ENCODE assay signal across 8 cellular contexts in genomic region chr10:21526952-21527633, GRCh38. TPM values are rescaled to one million over a fixed set of nuclear protein-coding genes. Genes with fewer than 3 reads are reported as not detected.
A peak's percentile ranks its signal among the peaks of the same experiment; 100 is the strongest.
DNase-seq lines count a peak whose midpoint lies in the region; ATAC-seq and TF ChIP-seq lines count a peak whose summit lies in the region.

No MANE protein-coding gene starts in this region.

- WGBS in ectodermal cell, 2 experiments = 0 to 1% methylated on average over 67 of the region's 67 CpGs

- H3K27ac ChIP-seq in ectodermal cell (ENCODE audit: insufficient read depth, low read depth, low read length, poor library complexity, severe bottlenecking) = peak overlapping the region; percentile 99
- H3K27ac ChIP-seq in lower lobe of right lung = peak overlapping the region; percentile 96

- intact Hi-C loops in activated CD4-positive, alpha-beta T cell treated with anti-CD3 and anti-CD28 coated beads, Interleukin-2, amount 10 ng/mL, durations not matched to agents 24 days and 14 days (cut with micrococcal nuclease) = loop anchor here (1.0 to 10.0 kb wide), 4 partner anchors 9 to 908 kb away; partner anchors contain the start of gene BMI1
- intact Hi-C loops in lower lobe of right lung (cut with DNase I) = no loop called here

- H3K9me3 Mint-ChIP-seq in activated CD4-positive, alpha-beta T cell treated with anti-CD3 and anti-CD28 coated beads, Interleukin-2, amount 10 ng/mL, durations not matched to agents 24 days and 14 days = no peaks in the 10 kb centered on the region

- no peaks in the 10 kb centered on the region for H3K27me3 ChIP-seq in ectodermal cell (ENCODE audit: control insufficient read depth, insufficient read depth, low read length, poor library complexity, severe bottlenecking)
- H3K27me3 ChIP-seq in lower lobe of right lung (ENCODE audit: low read depth) = no peaks in the 10 kb centered on the region

- H3K4me3 ChIP-seq in ectodermal cell (ENCODE audit: insufficient read depth, low read depth, low read length) (peak overlapping the region; percentile 87), lower lobe of right lung (peak overlapping the region; percentile 82)

- H3K36me3 ChIP-seq in ectodermal cell (ENCODE audit: control insufficient read depth, insufficient read depth, low read length) (no peaks in the 10 kb centered on the region), lower lobe of right lung (no peaks in the 10 kb centered on the region)

- H3K9me3 ChIP-seq in ectodermal cell (ENCODE audit: control insufficient read depth, low read length) = no peaks in the 10 kb centered on the region
- no peaks in the 10 kb centered on the region for H3K9me3 ChIP-seq in lower lobe of right lung

- ATAC-seq in lower lobe of right lung = peak; percentile 65 to 79

- peaks cover 2% of the 10 kb centered on the region for H3K36me3 Mint-ChIP-seq in activated CD4-positive, alpha-beta T cell treated with anti-CD3 and anti-CD28 coated beads, Interleukin-2, amount 10 ng/mL, durations not matched to agents 24 days and 14 days (ENCODE audit: low read depth)

- H3K4me3 Mint-ChIP-seq in activated CD4-positive, alpha-beta T cell treated with anti-CD3 and anti-CD28 coated beads, Interleukin-2, amount 10 ng/mL, durations not matched to agents 24 days and 14 days = peak overlapping the region; percentile 83

- peaks cover 44% of the 10 kb centered on the region for H3K27me3 Mint-ChIP-seq in activated CD4-positive, alpha-beta T cell treated with anti-CD3 and anti-CD28 coated beads, Interleukin-2, amount 10 ng/mL, durations not matched to agents 24 days and 14 days

- no peak for TF ChIP-seq CTCF in lower lobe of right lung (IDR thresholded peaks at IDR 0.05)

- H3K4me1 Mint-ChIP-seq in activated CD4-positive, alpha-beta T cell treated with anti-CD3 and anti-CD28 coated beads, Interleukin-2, amount 10 ng/mL, durations not matched to agents 24 days and 14 days = peaks cover 25% of the 10 kb centered on the region

- in situ Hi-C loops in KBM-7 (cut with MboI; ENCODE audit: low pct_unique_long_range_greater_than_20kb, low sequenced_read_pairs) = no loop called here

- H3K4me1 ChIP-seq in ectodermal cell (ENCODE audit: control insufficient read depth, insufficient read depth, low read length) (peaks cover 16% of the 10 kb centered on the region), lower lobe of right lung (peaks cover 10% of the 10 kb centered on the region)

- peak overlapping the region; percentile 95 for H3K27ac Mint-ChIP-seq in activated CD4-positive, alpha-beta T cell treated with anti-CD3 and anti-CD28 coated beads, Interleukin-2, amount 10 ng/mL, durations not matched to agents 24 days and 14 days

- DNase-seq in NCI-H2171 treated with DMSO at 0.1 percent for 48 hours (lab: John Stamatoyannopoulos, UW) (peak; percentile 52), NCI-H2171 (lab: John Stamatoyannopoulos, UW) (no peak), KBM-7 (peak; percentile 72), lower lobe of right lung (peak; percentile 77), NCI-H1694 treated with DMSO at 0.1 percent for 48 hours (lab: John Stamatoyannopoulos, UW) (no peak)
- DNase-seq in activated CD4-positive, alpha-beta T cell treated with anti-CD3 and anti-CD28 coated beads, Interleukin-2, amount 10 ng/mL, durations not matched to agents 24 days and 14 days = peak; percentile 80
- DNase-seq in stimulated activated CD8-positive, alpha-beta memory T cell treated with anti-CD3 and anti-CD28 coated beads, Interleukin-2, amount 100 ng/mL, for 48 hours (ENCODE audit: low read depth in 2 of 2) = peak; percentile 28 to 30

RNA-seq across cellular contexts. Expression of gene SKIDA1, which starts 1.6 kb away (rescaled TPM):
- 0.02 and 0.16 TPM in 2 replicates for total RNA-seq in activated CD4-positive, alpha-beta T cell treated with anti-CD3 and anti-CD28 coated beads, Interleukin-2, amount 10 ng/mL, durations not matched to agents 24 days and 14 days
- 126 TPM for polyA plus RNA-seq in ectodermal cell (2013, experiment 1 of 4)
- 107 TPM for polyA plus RNA-seq in ectodermal cell (2013, experiment 2 of 4)
- 98.2 TPM for polyA plus RNA-seq in ectodermal cell (2013, experiment 3 of 4)
- 116 TPM for polyA plus RNA-seq in ectodermal cell (2013, experiment 4 of 4)
- total RNA-seq in lower lobe of right lung = 0.95 TPM

RNA-seq across cellular contexts. Expression of gene MLLT10, which starts 6.9 kb away (rescaled TPM):
- 40.2 and 42.0 TPM in 2 replicates for total RNA-seq in activated CD4-positive, alpha-beta T cell treated with anti-CD3 and anti-CD28 coated beads, Interleukin-2, amount 10 ng/mL, durations not matched to agents 24 days and 14 days
- 56.5 TPM for polyA plus RNA-seq in ectodermal cell (2013, experiment 1 of 4)
- 63.5 TPM for polyA plus RNA-seq in ectodermal cell (2013, experiment 2 of 4)
- polyA plus RNA-seq in ectodermal cell (2013, experiment 3 of 4) = 51.2 TPM
- polyA plus RNA-seq in ectodermal cell (2013, experiment 4 of 4) = 51.5 TPM
- 48.8 TPM for total RNA-seq in lower lobe of right lung

Comparison
In these comparisons a context has a peak if more than half of its experiments do, and no peak if none do; other contexts are left out.
1. DNase-seq: peak in NCI-H2171 treated with DMSO at 0.1 percent for 48 hours (single experiment), KBM-7 (single experiment), activated CD4-positive, alpha-beta T cell treated with anti-CD3 and anti-CD28 coated beads, Interleukin-2, amount 10 ng/mL, durations not matched to agents 24 days and 14 days (single experiment), lower lobe of right lung (single experiment) and stimulated activated CD8-positive, alpha-beta memory T cell treated with anti-CD3 and anti-CD28 coated beads, Interleukin-2, amount 100 ng/mL, for 48 hours (2 of 2); none in NCI-H2171 (single experiment) and NCI-H1694 treated with DMSO at 0.1 percent for 48 hours (single experiment).